Comparison of ENCODE assay signal across 1 cellular context in the genomic region with DNA sequence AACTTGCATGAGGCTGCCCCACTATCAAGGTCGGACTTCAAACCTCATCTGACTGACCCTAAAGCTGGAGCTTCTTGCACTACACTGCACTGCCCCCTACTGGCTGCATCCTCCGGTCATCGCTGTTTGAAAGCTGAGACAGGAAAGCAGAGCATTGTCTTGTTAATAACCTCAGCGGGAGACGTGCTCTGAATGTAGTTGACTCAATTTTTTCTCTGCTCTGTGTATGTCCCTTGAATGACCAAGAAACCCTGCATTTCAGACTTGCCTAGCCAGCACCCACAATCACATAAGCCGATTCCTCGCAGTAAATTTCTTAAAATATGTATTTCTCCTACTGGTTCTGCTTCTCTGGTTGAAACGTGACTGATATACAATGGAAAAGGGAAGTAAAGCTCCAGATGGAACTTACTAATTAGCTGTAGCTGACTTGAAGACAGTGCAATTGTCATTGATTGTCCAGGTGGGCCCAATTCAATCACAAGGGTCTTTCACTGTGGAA.
TF ChIP-seq lines count a peak whose summit lies in the region.

No MANE protein-coding gene starts in this region.

TF ChIP-seq in GM23338, 12 proteins besides CTCF, POLR2A, EP300 and RAD21 (continued from another document):
- TF ChIP-seq, protein P1, sequence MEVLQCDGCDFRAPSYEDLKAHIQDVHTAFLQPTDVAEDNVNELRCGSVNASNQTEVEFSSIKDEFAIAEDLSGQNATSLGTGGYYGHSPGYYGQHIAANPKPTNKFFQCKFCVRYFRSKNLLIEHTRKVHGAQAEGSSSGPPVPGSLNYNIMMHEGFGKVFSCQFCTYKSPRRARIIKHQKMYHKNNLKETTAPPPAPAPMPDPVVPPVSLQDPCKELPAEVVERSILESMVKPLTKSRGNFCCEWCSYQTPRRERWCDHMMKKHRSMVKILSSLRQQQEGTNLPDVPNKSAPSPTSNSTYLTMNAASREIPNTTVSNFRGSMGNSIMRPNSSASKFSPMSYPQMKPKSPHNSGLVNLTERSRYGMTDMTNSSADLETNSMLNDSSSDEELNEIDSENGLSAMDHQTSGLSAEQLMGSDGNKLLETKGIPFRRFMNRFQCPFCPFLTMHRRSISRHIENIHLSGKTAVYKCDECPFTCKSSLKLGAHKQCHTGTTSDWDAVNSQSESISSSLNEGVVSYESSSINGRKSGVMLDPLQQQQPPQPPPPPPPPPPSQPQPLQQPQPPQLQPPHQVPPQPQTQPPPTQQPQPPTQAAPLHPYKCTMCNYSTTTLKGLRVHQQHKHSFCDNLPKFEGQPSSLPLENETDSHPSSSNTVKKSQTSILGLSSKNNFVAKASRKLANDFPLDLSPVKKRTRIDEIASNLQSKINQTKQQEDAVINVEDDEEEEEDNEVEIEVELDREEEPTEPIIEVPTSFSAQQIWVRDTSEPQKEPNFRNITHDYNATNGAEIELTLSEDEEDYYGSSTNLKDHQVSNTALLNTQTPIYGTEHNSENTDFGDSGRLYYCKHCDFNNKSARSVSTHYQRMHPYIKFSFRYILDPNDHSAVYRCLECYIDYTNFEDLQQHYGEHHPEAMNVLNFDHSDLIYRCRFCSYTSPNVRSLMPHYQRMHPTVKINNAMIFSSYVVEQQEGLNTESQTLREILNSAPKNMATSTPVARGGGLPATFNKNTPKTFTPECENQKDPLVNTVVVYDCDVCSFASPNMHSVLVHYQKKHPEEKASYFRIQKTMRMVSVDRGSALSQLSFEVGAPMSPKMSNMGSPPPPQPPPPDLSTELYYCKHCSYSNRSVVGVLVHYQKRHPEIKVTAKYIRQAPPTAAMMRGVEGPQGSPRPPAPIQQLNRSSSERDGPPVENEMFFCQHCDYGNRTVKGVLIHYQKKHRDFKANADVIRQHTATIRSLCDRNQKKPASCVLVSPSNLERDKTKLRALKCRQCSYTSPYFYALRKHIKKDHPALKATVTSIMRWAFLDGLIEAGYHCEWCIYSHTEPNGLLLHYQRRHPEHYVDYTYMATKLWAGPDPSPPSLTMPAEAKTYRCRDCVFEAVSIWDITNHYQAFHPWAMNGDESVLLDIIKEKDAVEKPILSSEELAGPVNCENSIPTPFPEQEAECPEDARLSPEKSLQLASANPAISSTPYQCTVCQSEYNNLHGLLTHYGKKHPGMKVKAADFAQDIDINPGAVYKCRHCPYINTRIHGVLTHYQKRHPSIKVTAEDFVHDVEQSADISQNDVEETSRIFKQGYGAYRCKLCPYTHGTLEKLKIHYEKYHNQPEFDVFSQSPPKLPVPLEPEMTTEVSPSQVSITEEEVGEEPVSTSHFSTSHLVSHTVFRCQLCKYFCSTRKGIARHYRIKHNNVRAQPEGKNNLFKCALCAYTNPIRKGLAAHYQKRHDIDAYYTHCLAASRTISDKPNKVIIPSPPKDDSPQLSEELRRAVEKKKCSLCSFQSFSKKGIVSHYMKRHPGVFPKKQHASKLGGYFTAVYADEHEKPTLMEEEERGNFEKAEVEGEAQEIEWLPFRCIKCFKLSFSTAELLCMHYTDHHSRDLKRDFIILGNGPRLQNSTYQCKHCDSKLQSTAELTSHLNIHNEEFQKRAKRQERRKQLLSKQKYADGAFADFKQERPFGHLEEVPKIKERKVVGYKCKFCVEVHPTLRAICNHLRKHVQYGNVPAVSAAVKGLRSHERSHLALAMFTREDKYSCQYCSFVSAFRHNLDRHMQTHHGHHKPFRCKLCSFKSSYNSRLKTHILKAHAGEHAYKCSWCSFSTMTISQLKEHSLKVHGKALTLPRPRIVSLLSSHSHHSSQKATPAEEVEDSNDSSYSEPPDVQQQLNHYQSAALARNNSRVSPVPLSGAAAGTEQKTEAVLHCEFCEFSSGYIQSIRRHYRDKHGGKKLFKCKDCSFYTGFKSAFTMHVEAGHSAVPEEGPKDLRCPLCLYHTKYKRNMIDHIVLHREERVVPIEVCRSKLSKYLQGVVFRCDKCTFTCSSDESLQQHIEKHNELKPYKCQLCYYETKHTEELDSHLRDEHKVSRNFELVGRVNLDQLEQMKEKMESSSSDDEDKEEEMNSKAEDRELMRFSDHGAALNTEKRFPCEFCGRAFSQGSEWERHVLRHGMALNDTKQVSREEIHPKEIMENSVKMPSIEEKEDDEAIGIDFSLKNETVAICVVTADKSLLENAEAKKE (CRISPR knock-in tag; IDR thresholded peaks at IDR 0.05), result peak; percentile 1; the same call in 1 of the 2 replicates
- TF ChIP-seq EZH2 (IDR thresholded peaks at IDR 0.05; ENCODE audit: low read depth, unreplicated experiment), result no peak
